ENCODE assay signal across 19 cellular contexts in the genomic region with DNA sequence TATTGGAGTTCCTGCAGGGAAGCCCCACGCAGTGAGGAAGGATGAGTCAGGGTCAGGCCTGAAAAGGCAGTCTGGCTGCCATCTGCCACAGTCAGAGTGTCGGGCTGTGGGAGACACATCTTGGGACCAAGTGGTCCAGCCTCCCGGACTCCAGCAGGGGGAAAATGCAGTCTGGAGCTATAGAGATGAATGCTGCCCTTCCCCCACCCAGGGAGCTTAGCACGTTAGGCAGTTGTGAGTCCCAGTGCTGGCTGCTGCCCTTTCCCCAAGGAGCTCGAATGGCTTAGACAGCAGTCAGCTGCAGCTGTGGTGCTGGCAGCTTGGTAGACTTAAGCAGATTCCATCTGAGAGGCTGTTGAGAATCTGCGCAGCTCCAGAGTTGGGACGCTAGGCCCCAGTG. TPM values are rescaled to one million over a fixed set of nuclear protein-coding genes. Genes with fewer than 3 reads are reported as not detected.
DNase-seq lines count a peak whose midpoint lies in the region; ATAC-seq, FAIRE-seq and TF ChIP-seq lines count a peak whose summit lies in the region.
"Had no signal": no experiment of that assay in that cellular context is flagged by ENCODE, and none has a peak within 500 bp of the region (broad histone marks: within the 10 kb centered on the region; RNA-seq: fewer than 3 reads in every experiment).

No MANE protein-coding gene starts in this region.

- H3K27ac ChIP-seq in left ventricle myocardium inferior (replicated peaks) (no peak overlapping the region), HepG2 (ENCODE audit: extremely low read length, insufficient read depth, low read length) (no peak overlapping the region)
- H3K27ac ChIP-seq: prostate gland had no signal

- H3K27ac Mint-ChIP-seq in activated naive CD8-positive, alpha-beta T cell treated with anti-CD3 and anti-CD28 coated beads, Interleukin-2, amount 50 U/mL, for 24 hours = no peak overlapping the region
- H3K27ac Mint-ChIP-seq: naive thymus-derived CD4-positive, alpha-beta T cell had no signal

- no peaks in the 10 kb centered on the region for H3K9me3 Mint-ChIP-seq in activated naive CD8-positive, alpha-beta T cell treated with anti-CD3 and anti-CD28 coated beads, Interleukin-2, amount 50 U/mL, for 24 hours

- no peaks in the 10 kb centered on the region for H3K36me3 Mint-ChIP-seq in activated naive CD8-positive, alpha-beta T cell treated with anti-CD3 and anti-CD28 coated beads, Interleukin-2, amount 50 U/mL, for 24 hours (ENCODE audit: low read depth)
- H3K36me3 Mint-ChIP-seq: naive thymus-derived CD4-positive, alpha-beta T cell had no signal

- no peaks in the 10 kb centered on the region for H4K20me1 ChIP-seq in HepG2 (ENCODE audit: insufficient read depth, low read length)

- CTCF ChIA-PET in HepG2 (lab: Yijun Ruan, JAX; ENCODE audit: low intra/inter-chr PET ratio, low total read pairs) = interaction anchor here (2.2 kb wide), 1 partner anchor 290 kb away, joined by 11 read pairs; no protein-coding TSS in a partner anchor

- TF ChIP-seq EP300 in HepG2 (IDR thresholded peaks at IDR 0.05; ENCODE audit: low read depth in 2 of 2, low read length in 2 of 2) (no peak), HepG2 (CRISPR knock-in tag; IDR thresholded peaks at IDR 0.05; ENCODE audit: borderline replicate concordance) (no peak)

- no peak overlapping the region for H3K4me3 Mint-ChIP-seq in activated naive CD8-positive, alpha-beta T cell treated with anti-CD3 and anti-CD28 coated beads, Interleukin-2, amount 50 U/mL, for 24 hours
- H3K4me3 Mint-ChIP-seq: naive thymus-derived CD4-positive, alpha-beta T cell had no signal

- intact Hi-C loops in left ventricle myocardium inferior (cut with micrococcal nuclease) (loop anchor here (2.0 to 10.0 kb wide), 2 partner anchors 51 to 291 kb away; no protein-coding TSS in a partner anchor), HepG2 (cut with micrococcal nuclease; ENCODE audit: unreplicated experiment) (loop anchor here (2.0 kb wide), 1 partner anchor 441 kb away; no protein-coding TSS in a partner anchor)

- no peaks in the 10 kb centered on the region for H3K79me2 ChIP-seq in HepG2 (ENCODE audit: insufficient read depth, low read length)

- no peaks in the 10 kb centered on the region for H3K9me3 ChIP-seq in left ventricle myocardium inferior (replicated peaks)
- H3K9me3 ChIP-seq in HepG2 (ENCODE audit: low read length) = no peaks in the 10 kb centered on the region
- H3K9me3 ChIP-seq: esophagus squamous epithelium, prostate gland had no signal

- no peak for FAIRE-seq in bronchial epithelial cell (lab: Jason Lieb, UNC)
- FAIRE-seq in HepG2 (lab: Jason Lieb, UNC) = no peak

- no peak for TF ChIP-seq CTCF in bronchial epithelial cell (IDR thresholded peaks at IDR 0.05; ENCODE audit: insufficient read depth, low read length, severe bottlenecking)
- TF ChIP-seq CTCF in left ventricle myocardium inferior (IDR thresholded peaks at IDR 0.05; ENCODE audit: borderline replicate concordance) = no peak
- no peak for TF ChIP-seq CTCF in HepG2 (CRISPR knock-in tag; IDR thresholded peaks at IDR 0.05)

- no peaks in the 10 kb centered on the region for H3K27me3 ChIP-seq in bronchial epithelial cell (ENCODE audit: control insufficient read depth, insufficient read depth, low read length)
- no peaks in the 10 kb centered on the region for H3K27me3 ChIP-seq in left ventricle myocardium inferior (ENCODE audit: low read depth)
- H3K27me3 ChIP-seq in HepG2 (ENCODE audit: control insufficient read depth in 1 of 2, insufficient read depth in 2 of 2, low read length in 2 of 2) = no peaks in the 10 kb centered on the region
- H3K27me3 ChIP-seq: esophagus squamous epithelium had no signal

- no peak for TF ChIP-seq RAD21 in HepG2 (CRISPR knock-in tag; IDR thresholded peaks at IDR 0.05)

- no peak overlapping the region for H3K4me2 ChIP-seq in HepG2 (ENCODE audit: low read depth, low read length)

- H3K4me3 ChIP-seq in bronchial epithelial cell (ENCODE audit: low read depth, low read length) = no peak overlapping the region
- no peak overlapping the region for H3K4me3 ChIP-seq in left ventricle myocardium inferior
- no peak overlapping the region for H3K4me3 ChIP-seq in HepG2 (replicated peaks in 1 of 3; ENCODE audit: insufficient read depth in 1 of 3, low read depth in 2 of 3, low read length in 3 of 3)
- H3K4me3 ChIP-seq: esophagus squamous epithelium, prostate gland had no signal

- no peaks in the 10 kb centered on the region for H3K27me3 Mint-ChIP-seq in activated naive CD8-positive, alpha-beta T cell treated with anti-CD3 and anti-CD28 coated beads, Interleukin-2, amount 50 U/mL, for 24 hours

- no TSS peak for BruUV-seq in HepG2 (replicated peaks; lab: Mats Ljungman, UMichigan)

- no peaks in the 10 kb centered on the region for H3K4me1 ChIP-seq in left ventricle myocardium inferior
- no peaks in the 10 kb centered on the region for H3K4me1 ChIP-seq in HepG2 (ENCODE audit: insufficient read depth, low read length)
- H3K4me1 ChIP-seq: prostate gland had no signal

- H3K4me1 Mint-ChIP-seq in activated naive CD8-positive, alpha-beta T cell treated with anti-CD3 and anti-CD28 coated beads, Interleukin-2, amount 50 U/mL, for 24 hours = no peaks in the 10 kb centered on the region
- H3K4me1 Mint-ChIP-seq: naive thymus-derived CD4-positive, alpha-beta T cell had no signal

- POLR2A ChIA-PET in HepG2 (lab: Yijun Ruan, JAX) = no interaction called here

- ATAC-seq in GM21447 (IDR thresholded peaks at IDR 0.05; ENCODE audit: unreplicated experiment) (no peak), HG03378 (IDR thresholded peaks at IDR 0.05; ENCODE audit: unreplicated experiment) (no peak), HepG2 (no peak)
- no peak for ATAC-seq in activated naive CD8-positive, alpha-beta T cell treated with anti-CD3 and anti-CD28 coated beads, Interleukin-2, amount 50 U/mL, for 24 hours
- ATAC-seq: left lobe of liver; naive thymus-derived CD4-positive, alpha-beta T cell; PC-3 had no signal

- H3K36me3 ChIP-seq in bronchial epithelial cell (ENCODE audit: control insufficient read depth, insufficient read depth, low read length) = no peaks in the 10 kb centered on the region
- H3K36me3 ChIP-seq in left ventricle myocardium inferior = no peaks in the 10 kb centered on the region
- H3K36me3 ChIP-seq in HepG2 (replicated peaks in 1 of 2; ENCODE audit: control insufficient read depth in 1 of 2, insufficient read depth in 2 of 2, low read length in 2 of 2) = no peaks in the 10 kb centered on the region
- H3K36me3 ChIP-seq: esophagus squamous epithelium, prostate gland had no signal

- DNase-seq in AG08395 (ENCODE audit: low spot score) (peak; percentile 12), HCEC 1CT (peak; percentile 20), bronchial epithelial cell (ENCODE audit: low read depth) (peak; percentile 14), left ventricle myocardium inferior (peak; percentile 22), HepG2 (ENCODE audit: low spot score) (no peak)
- no peak for DNase-seq in activated naive CD8-positive, alpha-beta T cell treated with anti-CD3 and anti-CD28 coated beads, Interleukin-2, amount 50 U/mL, for 24 hours
- DNase-seq: activated effector memory CD4-positive, alpha-beta T cell treated with anti-CD3 and anti-CD28 coated beads, Interleukin-2, amount 50 U/mL, for 16 hours; anterior cingulate cortex; COR-L47; esophagus squamous epithelium; KG1; naive thymus-derived CD4-positive, alpha-beta T cell; NCI-H345; PC-3 had no signal

- WGBS in HepG2 (ENCODE audit: low lambda C conversion rate) = 33% methylated on average over 4 of the region's 7 CpGs

- H2AFZ ChIP-seq in HepG2 (ENCODE audit: low read length) = no peak overlapping the region

- in situ Hi-C loops in HepG2 (cut with HindIII; ENCODE audit: extremely low pct_ligation_motif_present, low pct_unique_long_range_greater_than_20kb) = loop anchor here (5.0 kb wide), 1 partner anchor 289 kb away; no protein-coding TSS in a partner anchor

- TF ChIP-seq POLR2A in HepG2 (IDR thresholded peaks at IDR 0.05; ENCODE audit: insufficient read depth in 1 of 2, low read depth in 2 of 2, low read length in 2 of 2) = no peak

- no peak overlapping the region for H3K9ac ChIP-seq in HepG2 (ENCODE audit: insufficient read depth, low read depth, low read length)

RNA-seq across cellular contexts. Expression of a gene that starts 8.2 kb away (rescaled TPM):
- total RNA-seq in bronchial epithelial cell (0.13 TPM in 1 of 2 replicates, not detected in the other), left ventricle myocardium inferior (not detected), HepG2 (2016; rRNA removed; fragmentation: Illumina TruSeq; extraction: Trizol) (0.13 TPM in 1 of 2 replicates, not detected in the other)
- total RNA-seq in HepG2 (2016; cell fraction: cytosol; rRNA removed; fragmentation: Illumina TruSeq; extraction: Trizol; ENCODE audit: low read depth) = not detected in 2 replicates
- total RNA-seq in HepG2 (2016; cell fraction: insoluble cytoplasmic fraction; rRNA removed; fragmentation: Illumina TruSeq; extraction: Trizol) = not detected in 2 replicates
- total RNA-seq in HepG2 (2016; cell fraction: membrane; rRNA removed; fragmentation: Illumina TruSeq; extraction: Trizol) = not detected in 2 replicates
- total RNA-seq in HepG2 (2016; cell fraction: nucleus; rRNA removed; fragmentation: Illumina TruSeq; extraction: Trizol) = not detected in 2 replicates
- 0.05 TPM in 1 of 2 replicates, not detected in the other for polyA plus RNA-seq in HepG2 (2011; rRNA removed)
- not detected in 2 replicates for polyA plus RNA-seq in HepG2 (2011; cell fraction: cytosol; rRNA removed)
- not detected in 2 replicates for polyA plus RNA-seq in HepG2 (2011; cell fraction: nucleus; rRNA removed)
- polyA plus RNA-seq in HepG2 (2012) = not detected in 2 replicates
- not detected in 2 replicates for polyA plus RNA-seq in HepG2 (2016; cell fraction: cytosol; fragmentation: Illumina TruSeq; extraction: Trizol; ENCODE audit: low read depth)
- not detected in 2 replicates for polyA plus RNA-seq in HepG2 (2016; cell fraction: insoluble cytoplasmic fraction; fragmentation: Illumina TruSeq; extraction: Trizol; ENCODE audit: low read depth)
- not detected in 2 replicates for polyA plus RNA-seq in HepG2 (2016; cell fraction: membrane; fragmentation: Illumina TruSeq; extraction: Trizol; ENCODE audit: low read depth)
- not detected in 2 replicates for polyA plus RNA-seq in HepG2 (2016; cell fraction: nucleus; fragmentation: Illumina TruSeq; extraction: Trizol; ENCODE audit: insufficient read depth, low read depth)
- 0.75 TPM in 1 of 2 replicates, not detected in the other for polyA minus RNA-seq in HepG2 (2011; rRNA and poly(A)+ RNA removed; ENCODE audit: low replicate concordance)
- polyA minus RNA-seq in HepG2 (2011; cell fraction: cytosol; rRNA and poly(A)+ RNA removed) = not detected in 2 replicates
- not detected in 2 replicates for polyA minus RNA-seq in HepG2 (2011; cell fraction: nucleus; rRNA and poly(A)+ RNA removed)
- total RNA-seq: activated CD8-positive, alpha-beta memory T cell treated with anti-CD3 and anti-CD28 coated beads for 36 hours; naive thymus-derived CD4-positive, alpha-beta T cell; PC-3 had no signal
- polyA plus RNA-seq: naive thymus-derived CD4-positive, alpha-beta T cell had no signal

RNA-seq across cellular contexts. Expression of a gene that starts 29.7 kb away (rescaled TPM):
- total RNA-seq in bronchial epithelial cell (2.1 and 2.7 TPM in 2 replicates), left ventricle myocardium inferior (7.3 TPM), HepG2 (2016; rRNA removed; fragmentation: Illumina TruSeq; extraction: Trizol) (not detected in 2 replicates)
- total RNA-seq in HepG2 (2016; cell fraction: cytosol; rRNA removed; fragmentation: Illumina TruSeq; extraction: Trizol; ENCODE audit: low read depth) = not detected in 2 replicates
- not detected in 2 replicates for total RNA-seq in HepG2 (2016; cell fraction: insoluble cytoplasmic fraction; rRNA removed; fragmentation: Illumina TruSeq; extraction: Trizol)
- not detected in 2 replicates for total RNA-seq in HepG2 (2016; cell fraction: membrane; rRNA removed; fragmentation: Illumina TruSeq; extraction: Trizol)
- total RNA-seq in HepG2 (2016; cell fraction: nucleus; rRNA removed; fragmentation: Illumina TruSeq; extraction: Trizol) = not detected in 2 replicates
- polyA plus RNA-seq in HepG2 (2011; rRNA removed) = not detected in 2 replicates
- polyA plus RNA-seq in HepG2 (2011; cell fraction: cytosol; rRNA removed) = not detected in 2 replicates
- polyA plus RNA-seq in HepG2 (2011; cell fraction: nucleus; rRNA removed) = not detected in 2 replicates
- polyA plus RNA-seq in HepG2 (2012) = not detected in 2 replicates
- polyA plus RNA-seq in HepG2 (2016; cell fraction: cytosol; fragmentation: Illumina TruSeq; extraction: Trizol; ENCODE audit: low read depth) = not detected in 2 replicates
- polyA plus RNA-seq in HepG2 (2016; cell fraction: insoluble cytoplasmic fraction; fragmentation: Illumina TruSeq; extraction: Trizol; ENCODE audit: low read depth) = not detected in 2 replicates
- not detected in 2 replicates for polyA plus RNA-seq in HepG2 (2016; cell fraction: membrane; fragmentation: Illumina TruSeq; extraction: Trizol; ENCODE audit: low read depth)
- not detected in 2 replicates for polyA plus RNA-seq in HepG2 (2016; cell fraction: nucleus; fragmentation: Illumina TruSeq; extraction: Trizol; ENCODE audit: insufficient read depth, low read depth)
- polyA minus RNA-seq in HepG2 (2011; rRNA and poly(A)+ RNA removed; ENCODE audit: low replicate concordance) = 5.6 TPM in 1 of 2 replicates, not detected in the other
- polyA minus RNA-seq in HepG2 (2011; cell fraction: cytosol; rRNA and poly(A)+ RNA removed) = not detected in 2 replicates
- polyA minus RNA-seq in HepG2 (2011; cell fraction: nucleus; rRNA and poly(A)+ RNA removed) = 0.12 TPM in 1 of 2 replicates, not detected in the other
- total RNA-seq: activated CD8-positive, alpha-beta memory T cell treated with anti-CD3 and anti-CD28 coated beads for 36 hours; naive thymus-derived CD4-positive, alpha-beta T cell; PC-3 had no signal
- polyA plus RNA-seq: naive thymus-derived CD4-positive, alpha-beta T cell had no signal

Comparison
In these comparisons a context has a peak if more than half of its experiments do, and no peak if none do; other contexts are left out.
1. DNase-seq: peak in AG08395 (single experiment), HCEC 1CT (single experiment), bronchial epithelial cell (single experiment) and left ventricle myocardium inferior (single experiment); none in activated naive CD8-positive, alpha-beta T cell treated with anti-CD3 and anti-CD28 coated beads, Interleukin-2, amount 50 U/mL, for 24 hours (single experiment) and HepG2 (single experiment).